12 cellular contexts compared by ENCODE assay signal in genomic region chr1:21902378-21903012, GRCh38. TPM values are rescaled to one million over a fixed set of nuclear protein-coding genes. Genes with fewer than 3 reads are reported as not detected.
DNase-seq lines count a peak whose midpoint lies in the region; ATAC-seq, FAIRE-seq and TF ChIP-seq lines count a peak whose summit lies in the region.
"Had no signal": no experiment of that assay in that cellular context is flagged by ENCODE, and none has a peak within 500 bp of the region (broad histone marks: within the 10 kb centered on the region; RNA-seq: fewer than 3 reads in every experiment).

No MANE protein-coding gene starts in this region.

- peak overlapping the region; percentile 8; the same call in 1 of the 2 replicates for H2BK5ac ChIP-seq in H1 (ENCODE audit: low read depth, low read length)

- no peak overlapping the region for H4K8ac ChIP-seq in H1 (ENCODE audit: extremely low read depth, insufficient read depth, low read length)

- H3K79me1 ChIP-seq in H1 (ENCODE audit: low read depth, low read length): no peaks in the 10 kb centered on the region; the same call in 1 of the 2 replicates

- H3K14ac ChIP-seq in H1 (ENCODE audit: insufficient read length): no peak overlapping the region

- DNase-seq in RWPE1 (ENCODE audit: low spot score): no peak
- DNase-seq in H1 (ENCODE audit: low read depth in 1 of 2, low spot score in 2 of 2): no peak
- DNase-seq in thoracic aorta (ENCODE audit: low spot score): no peak
- no peak for DNase-seq in SK-N-DZ (ENCODE audit: low spot score)
- no peak for DNase-seq in mucosa of gallbladder (ENCODE audit: low spot score)
- DNase-seq: activated CD8-positive, alpha-beta memory T cell treated with anti-CD3 and anti-CD28 coated beads, Interleukin-2, amount 50 U/mL, for 4 hours; MM.1S; naive thymus-derived CD8-positive, alpha-beta T cell had no signal

- H3K23ac ChIP-seq in H1 (ENCODE audit: insufficient read length): no peak overlapping the region

- H3K36me3 ChIP-seq in H1 (ENCODE audit: control insufficient read depth in 2 of 4, insufficient read depth in 4 of 4, low read length in 3 of 4) (no peaks in the 10 kb centered on the region; a peak in 3 of 8 replicates), muscle layer of colon (ENCODE audit: insufficient read depth, low read length) (peaks cover 11% of the 10 kb centered on the region), thoracic aorta (no peaks in the 10 kb centered on the region)

- no peak overlapping the region for H3K4me2 ChIP-seq in H1 (ENCODE audit: insufficient read depth in 1 of 2, low read depth in 2 of 2, low read length in 2 of 2)

- no peaks in the 10 kb centered on the region for H3K9me3 ChIP-seq in H1 (ENCODE audit: insufficient read depth in 2 of 2, low read depth in 1 of 2, low read length in 1 of 2)
- H3K9me3 ChIP-seq in muscle layer of colon (ENCODE audit: low read length): no peaks in the 10 kb centered on the region
- H3K9me3 ChIP-seq in thoracic aorta: no peaks in the 10 kb centered on the region

- H2AFZ ChIP-seq in H1 (ENCODE audit: low read length): no peak overlapping the region

- H2BK12ac ChIP-seq in H1 (ENCODE audit: low read depth, low read length): no peak overlapping the region

- peaks cover 3 to 6% of the 10 kb centered on the region in 2 experiments for H4K20me1 ChIP-seq in H1 (replicated peaks in 1 of 2; ENCODE audit: control insufficient read depth in 1 of 2, insufficient read depth in 2 of 2, low read length in 2 of 2)

- no peaks in the 10 kb centered on the region; a peak in 2 of 4 replicates for H3K79me2 ChIP-seq in H1 (ENCODE audit: control insufficient read depth in 1 of 2, insufficient read depth in 2 of 2, low read length in 2 of 2)

- peak overlapping the region; percentile 33 for H3K27ac ChIP-seq in RWPE1
- H3K27ac ChIP-seq in H1 (ENCODE audit: low read depth, low read length): peak overlapping the region; percentile 23; the same call in 1 of the 2 replicates
- H3K27ac ChIP-seq in muscle layer of colon (ENCODE audit: low read depth, low read length): peak overlapping the region; percentile 93
- peak overlapping the region; percentile 99 for H3K27ac ChIP-seq in thoracic aorta

- no peak overlapping the region; the same call in 1 of the 2 replicates for H2BK20ac ChIP-seq in H1 (ENCODE audit: low read length)

- no peak for TF ChIP-seq EP300 in H1 (IDR thresholded peaks at IDR 0.05; ENCODE audit: borderline replicate concordance in 1 of 2, low read depth in 2 of 2, low read length in 2 of 2)

- H2AK5ac ChIP-seq in H1 (ENCODE audit: low read depth, low read length): 0 out of 2 replicates have a peak overlapping the region, but pooled peaks have one; percentile 40

- H2BK120ac ChIP-seq in H1 (replicated peaks; ENCODE audit: low read depth, low read length): no peak overlapping the region

- no peak for FAIRE-seq in H1 (lab: Jason Lieb, UNC)
- FAIRE-seq: RCC 7860 had no signal

- TF ChIP-seq CTCF in RWPE1 (conservative IDR thresholded peaks at IDR 0.05; ENCODE audit: low read depth) (no peak), H1 (IDR thresholded peaks at IDR 0.05; ENCODE audit: control extremely low read depth in 1 of 3, insufficient read depth in 1 of 3, low read depth in 1 of 3, low read length in 3 of 3) (no peak), thoracic aorta (IDR thresholded peaks at IDR 0.05) (no peak)

- 94% methylated on average over 10 of the region's 10 CpGs; no CpG with 5 or more reads in 1 of the 2 experiments for WGBS in H1 (ENCODE audit: extremely low coverage in 1 of 2, insufficient coverage in 1 of 2, insufficient read length in 1 of 2, insufficient replicate concordance in 2 of 2, low coverage in 1 of 2, low lambda C conversion rate in 2 of 2, missing lambda C conversion rate in 1 of 2), 2 experiments

- H4K91ac ChIP-seq in H1 (replicated peaks; ENCODE audit: insufficient read length, low read length): no peak overlapping the region

- ATAC-seq in thoracic aorta (ENCODE audit: insufficient number of reproducible peaks, low FRiP score, low read depth) (no peak), HG02759 (IDR thresholded peaks at IDR 0.05; ENCODE audit: unreplicated experiment) (no peak), GM18867 (IDR thresholded peaks at IDR 0.05; ENCODE audit: unreplicated experiment) (no peak)

- no peak overlapping the region; a peak in 1 of 7 replicates for H3K9ac ChIP-seq in H1 (replicated peaks in 1 of 4; ENCODE audit: extremely low read depth in 1 of 4, low read depth in 3 of 4, low read length in 3 of 4)
- H3K9ac ChIP-seq in muscle layer of colon (ENCODE audit: low read length): peak overlapping the region; percentile 25

- no peak overlapping the region for H3K18ac ChIP-seq in H1 (ENCODE audit: extremely low read depth, low read length)

- H3K4ac ChIP-seq in H1 (replicated peaks; ENCODE audit: insufficient read length, low read depth, low read length): no peak overlapping the region

- H3K23me2 ChIP-seq in H1 (ENCODE audit: low read depth, low read length): peaks cover 2% of the 10 kb centered on the region

- no peak overlapping the region for H2BK15ac ChIP-seq in H1 (ENCODE audit: low read length)

- H3K4me3 ChIP-seq in H1 (ENCODE audit: extremely low read depth in 1 of 4, insufficient read depth in 2 of 4, low read depth in 3 of 4, low read length in 4 of 4) (no peak overlapping the region), muscle layer of colon (ENCODE audit: low read depth in 1 of 2, low read length in 2 of 2) (no peak overlapping the region), thoracic aorta (no peak overlapping the region)

- no peak for TF ChIP-seq RAD21 in H1 (IDR thresholded peaks at IDR 0.05 in 1 of 2, conservative IDR thresholded peaks at IDR 0.05 in 1 of 2; ENCODE audit: low read depth in 2 of 2, low read length in 2 of 2)

- POLR2A ChIA-PET in RWPE1 (lab: Yijun Ruan, JAX; ENCODE audit: low non-redundant PET): interaction anchor here (0.7 kb wide), 1 partner anchor 54 kb away, joined by 3 read pairs; no protein-coding TSS in a partner anchor
- POLR2A ChIA-PET in H1 (lab: Charles Lee; ENCODE audit: partially characterized antibody): interaction anchor here (1.0 kb wide), 1 partner anchor 12 kb away, joined by 4 read pairs; no protein-coding TSS in a partner anchor

- no peak overlapping the region for H3K56ac ChIP-seq in H1 (replicated peaks; ENCODE audit: insufficient read length, low read depth, low read length)

- H3K27me3 ChIP-seq in H1 (replicated peaks in 1 of 4; ENCODE audit: control insufficient read depth in 3 of 4, extremely low read depth in 1 of 4, insufficient read depth in 3 of 4, low read length in 3 of 4) (no peaks in the 10 kb centered on the region), muscle layer of colon (ENCODE audit: control insufficient read depth in 1 of 2, insufficient read depth in 2 of 2, low read length in 2 of 2) (no peaks in the 10 kb centered on the region), thoracic aorta (replicated peaks; ENCODE audit: insufficient read depth) (no peaks in the 10 kb centered on the region)

- TF ChIP-seq POLR2A in H1 (IDR thresholded peaks at IDR 0.05; ENCODE audit: control extremely low read depth in 1 of 2, low read depth in 2 of 2, low read length in 2 of 2): no peak

- peaks cover 0 to 7% (median 4%) of the 10 kb centered on the region in 4 experiments; a peak in 3 of 7 replicates for H3K4me1 ChIP-seq in H1 (replicated peaks in 1 of 4; ENCODE audit: control insufficient read depth in 3 of 4, insufficient read depth in 4 of 4, low read length in 3 of 4)
- H3K4me1 ChIP-seq in muscle layer of colon (ENCODE audit: insufficient read depth, low read length): peaks cover 97% of the 10 kb centered on the region
- H3K4me1 ChIP-seq in thoracic aorta (ENCODE audit: control insufficient read depth in 1 of 2, low read depth in 2 of 2): peaks cover 83 to 99% of the 10 kb centered on the region in 2 donors

- H4K5ac ChIP-seq in H1 (ENCODE audit: insufficient read length, low read depth, low read length): no peak overlapping the region

- CTCF ChIA-PET in RWPE1 (lab: Yijun Ruan, JAX): no interaction called here
- CTCF ChIA-PET in H1 (lab: Charles Lee; ENCODE audit: partially characterized antibody): interaction anchor here (1.0 to 1.4 kb wide), 4 partner anchors 14 to 121 kb away, joined by 3 to 8 read pairs (median 4); no protein-coding TSS in a partner anchor

TF ChIP-seq in H1, 55 proteins besides CTCF, POLR2A, EP300 and RAD21:
- TF ChIP-seq KDM1A (IDR thresholded peaks at IDR 0.05; ENCODE audit: borderline replicate concordance, low read length) (peak; percentile 67; the same call in 1 of the 2 replicates), ATF3 (IDR thresholded peaks at IDR 0.05; ENCODE audit: insufficient read depth, low read depth, low read length) (no peak), MAFK (IDR thresholded peaks at IDR 0.05; ENCODE audit: low read depth, low read length) (no peak), TAF7 (optimal IDR thresholded peaks at IDR 0.05; ENCODE audit: borderline replicate concordance, low read depth, low read length) (no peak)
TF ChIP-seq in H1: peak in this region for 1.

RNA-seq across cellular contexts. Expression of gene HSPG2, which starts 34.6 kb away (rescaled TPM):
- total RNA-seq in H1 (2021; fragmentation: NEBNext Ultra II Directional; extraction: Animal tissue kit (Norgen Biotek cat#: 25700)): 108 and 111 TPM in 2 replicates
- 17.8 and 27.7 TPM in 2 replicates for polyA plus RNA-seq in H1 (2011; rRNA removed)
- 17.0 TPM for polyA plus RNA-seq in H1 (2011; cell fraction: cytosol; rRNA removed)
- polyA plus RNA-seq in H1 (2011; cell fraction: nucleus; rRNA removed): 113 TPM
- polyA plus RNA-seq in H1 (2012, experiment 1 of 2): 41.0 to 91.2 TPM (median 79.8 TPM) in 4 replicates
- polyA plus RNA-seq in H1 (2012, experiment 2 of 2): 63.7 TPM
- 65.5 TPM for polyA plus RNA-seq in H1 (2013, experiment 1 of 2)
- polyA plus RNA-seq in H1 (2013, experiment 2 of 2): 40.5 TPM
- 27.8 and 28.3 TPM in 2 replicates for polyA minus RNA-seq in H1 (2011; rRNA and poly(A)+ RNA removed)
- 68.4 TPM for polyA minus RNA-seq in H1 (2011; cell fraction: cytosol; rRNA and poly(A)+ RNA removed)
- 87.7 TPM for polyA minus RNA-seq in H1 (2011; cell fraction: nucleus; rRNA and poly(A)+ RNA removed)
- total RNA-seq in thoracic aorta: 100 to 1,000 TPM; 684 to 846 TPM
- polyA plus RNA-seq in SK-N-DZ (2014; cell fraction: cytosol; rRNA removed): 5.1 and 6.8 TPM in 2 replicates
- 9.6 and 12.8 TPM in 2 replicates for polyA plus RNA-seq in SK-N-DZ (2014; cell fraction: nucleus; rRNA removed)
- total RNA-seq in mucosa of gallbladder: 746 TPM

Comparison
In these comparisons a context has a peak if more than half of its experiments do, and no peak if none do; other contexts are left out.
1. H3K27ac ChIP-seq: peak in every context shown above with its lines; median percentile 99 in thoracic aorta; 93 in muscle layer of colon; 33 in RWPE1; 23 in H1.